In genomic region chr1:224149733-224150132, GRCh38 we compare ENCODE assay signal across 21 cellular contexts.
"Had no signal": no experiment of that assay in that cellular context is flagged by ENCODE, and none has a peak within 500 bp of the region (broad histone marks: within the 10 kb centered on the region; RNA-seq: fewer than 3 reads in every experiment).

No MANE protein-coding gene starts in this region.

- DNase-seq: activated CD4-positive, alpha-beta T cell treated with anti-CD3 and anti-CD28 coated beads for 1 hour; activated CD4-positive, alpha-beta T cell treated with anti-CD3 and anti-CD28 coated beads, Interleukin-2, amount 50 U/mL, for 1 hour; activated CD8-positive, alpha-beta memory T cell treated with anti-CD3 and anti-CD28 coated beads for 24 hours; activated CD8-positive, alpha-beta memory T cell treated with anti-CD3 and anti-CD28 coated beads, Interleukin-2, amount 50 U/mL, for 4 hours; activated effector memory CD4-positive, alpha-beta T cell treated with Interleukin-2 at 50 U/mL for 16 hours; activated naive CD4-positive, alpha-beta T cell treated with anti-CD3 and anti-CD28 coated beads, Interleukin-2, amount 10 ng/mL, durations not matched to agents 7 days and 5 days; activated naive CD8-positive, alpha-beta T cell treated with anti-CD3 and anti-CD28 coated beads, Interleukin-2, amount 50 U/mL, for 24 hours; activated T-cell treated with anti-CD3 and anti-CD28 coated beads, Interleukin-2, amount 50 U/mL, for 24 hours; foreskin fibroblast; heart right ventricle; left colon; naive thymus-derived CD4-positive, alpha-beta T cell; retina; sigmoid colon; stimulated activated CD4-positive, alpha-beta T cell treated with anti-CD3 and anti-CD28 coated beads, Interleukin-15, amount 100 ng/mL, for 24 hours; T-helper 9 cell; transverse colon; uterus had no signal

- H3K9me3 Mint-ChIP-seq: activated naive CD4-positive, alpha-beta T cell treated with anti-CD3 and anti-CD28 coated beads, Interleukin-2, amount 10 ng/mL, durations not matched to agents 7 days and 5 days; activated naive CD8-positive, alpha-beta T cell treated with anti-CD3 and anti-CD28 coated beads, Interleukin-2, amount 50 U/mL, for 24 hours; activated T-cell treated with anti-CD3 and anti-CD28 coated beads, Interleukin-2, amount 50 U/mL, for 24 hours; naive thymus-derived CD4-positive, alpha-beta T cell; neural progenitor cell; stimulated activated memory B cell treated with anti-CD40 and anti-IgM and Interleukin-4, amounts not matched to agents 10 μg/mL and 1 μg/mL and 100 μg/mL, for 72 hours had no signal

- H3K27ac Mint-ChIP-seq: activated naive CD4-positive, alpha-beta T cell treated with anti-CD3 and anti-CD28 coated beads, Interleukin-2, amount 10 ng/mL, durations not matched to agents 7 days and 5 days; activated naive CD8-positive, alpha-beta T cell treated with anti-CD3 and anti-CD28 coated beads, Interleukin-2, amount 50 U/mL, for 24 hours; activated T-cell treated with anti-CD3 and anti-CD28 coated beads, Interleukin-2, amount 50 U/mL, for 24 hours; neural progenitor cell; stimulated activated memory B cell treated with anti-CD40 and anti-IgM and Interleukin-4, amounts not matched to agents 10 μg/mL and 1 μg/mL and 100 μg/mL, for 72 hours had no signal

- H3K4me2 ChIP-seq: neural progenitor cell, smooth muscle cell had no signal

- H3K27me3 Mint-ChIP-seq: activated naive CD4-positive, alpha-beta T cell treated with anti-CD3 and anti-CD28 coated beads, Interleukin-2, amount 10 ng/mL, durations not matched to agents 7 days and 5 days; activated naive CD8-positive, alpha-beta T cell treated with anti-CD3 and anti-CD28 coated beads, Interleukin-2, amount 50 U/mL, for 24 hours; activated T-cell treated with anti-CD3 and anti-CD28 coated beads, Interleukin-2, amount 50 U/mL, for 24 hours; naive thymus-derived CD4-positive, alpha-beta T cell; stimulated activated memory B cell treated with anti-CD40 and anti-IgM and Interleukin-4, amounts not matched to agents 10 μg/mL and 1 μg/mL and 100 μg/mL, for 72 hours had no signal

- H3K4me3 Mint-ChIP-seq: activated naive CD4-positive, alpha-beta T cell treated with anti-CD3 and anti-CD28 coated beads, Interleukin-2, amount 10 ng/mL, durations not matched to agents 7 days and 5 days; activated naive CD8-positive, alpha-beta T cell treated with anti-CD3 and anti-CD28 coated beads, Interleukin-2, amount 50 U/mL, for 24 hours; activated T-cell treated with anti-CD3 and anti-CD28 coated beads, Interleukin-2, amount 50 U/mL, for 24 hours; naive thymus-derived CD4-positive, alpha-beta T cell; neural progenitor cell; stimulated activated memory B cell treated with anti-CD40 and anti-IgM and Interleukin-4, amounts not matched to agents 10 μg/mL and 1 μg/mL and 100 μg/mL, for 72 hours had no signal

- H2AFZ ChIP-seq: neural progenitor cell had no signal

- H3K4me1 Mint-ChIP-seq: neural progenitor cell had no signal

- H3K27me3 ChIP-seq: heart right ventricle, neural progenitor cell, sigmoid colon, transverse colon, uterus had no signal

- H3K4me1 ChIP-seq: heart right ventricle, neural progenitor cell, sigmoid colon, transverse colon, uterus had no signal

- H3K27ac ChIP-seq: heart right ventricle, neural progenitor cell, sigmoid colon, transverse colon, uterus had no signal

- H3K4me3 ChIP-seq: heart right ventricle, neural progenitor cell, sigmoid colon, smooth muscle cell, transverse colon, uterus had no signal

- H3K9ac ChIP-seq: neural progenitor cell had no signal

- H3K36me3 ChIP-seq: neural progenitor cell, uterus had no signal

- H3K9me3 ChIP-seq: heart right ventricle, sigmoid colon, transverse colon, uterus had no signal

- ATAC-seq: activated naive CD8-positive, alpha-beta T cell treated with anti-CD3 and anti-CD28 coated beads, Interleukin-2, amount 50 U/mL, for 24 hours; heart right ventricle; left colon; naive thymus-derived CD4-positive, alpha-beta T cell; stimulated activated memory B cell treated with anti-CD40 and anti-IgM and Interleukin-4, amounts not matched to agents 10 μg/mL and 1 μg/mL and 100 μg/mL, for 72 hours had no signal
